In the genomic region with DNA sequence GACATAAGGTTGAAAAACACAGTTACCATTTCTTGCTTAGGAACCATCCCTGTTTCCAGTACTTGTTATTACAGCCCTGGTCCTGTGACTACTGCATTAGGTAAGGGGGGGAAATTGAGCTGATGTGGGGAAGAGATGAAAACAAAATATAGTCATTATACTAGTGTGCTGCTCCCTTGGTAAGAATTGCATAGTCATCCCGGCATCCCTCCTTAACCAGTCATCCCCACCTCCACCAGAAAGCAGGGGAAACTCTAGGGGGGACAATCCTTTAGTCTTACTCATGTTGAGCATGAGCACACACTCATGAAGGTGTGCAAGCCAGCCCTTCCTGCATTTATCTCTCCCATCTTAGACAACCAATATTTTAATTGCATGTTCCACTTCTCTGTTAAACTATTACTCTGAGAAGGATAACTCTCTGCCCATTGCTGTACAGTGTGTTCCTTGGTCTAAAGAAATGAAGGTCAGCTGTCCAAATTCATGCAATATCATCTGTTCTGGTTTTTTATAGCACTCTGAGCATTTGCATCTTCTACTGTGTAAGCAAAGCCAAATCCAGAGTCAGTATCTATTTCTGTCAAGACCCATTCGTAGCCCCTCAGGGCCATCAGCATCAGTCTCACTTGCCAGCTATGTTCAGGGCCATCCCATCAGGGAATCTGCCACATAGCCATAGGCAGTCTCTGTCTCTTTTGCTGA, we compare ENCODE assay signal across 21 cellular contexts. TPM values are rescaled to one million over a fixed set of nuclear protein-coding genes. Genes with fewer than 3 reads are reported as not detected.
DNase-seq lines count a peak whose midpoint lies in the region; ATAC-seq, FAIRE-seq and TF ChIP-seq lines count a peak whose summit lies in the region.
"Had no signal": no experiment of that assay in that cellular context is flagged by ENCODE, and none has a peak within 500 bp of the region (broad histone marks: within the 10 kb centered on the region; RNA-seq: fewer than 3 reads in every experiment).

No MANE protein-coding gene starts in this region.

- H3K36me3 Mint-ChIP-seq in osteocyte (ENCODE audit: unreplicated experiment) = no peaks in the 10 kb centered on the region
- H3K36me3 Mint-ChIP-seq: CD4-positive, alpha-beta memory T cell had no signal

- H3K9me3 Mint-ChIP-seq in osteocyte (ENCODE audit: unreplicated experiment) = no peaks in the 10 kb centered on the region

- H3K4me3 Mint-ChIP-seq in osteocyte (ENCODE audit: unreplicated experiment) = no peak overlapping the region
- H3K4me3 Mint-ChIP-seq: CD4-positive, alpha-beta memory T cell had no signal

- peak; percentile 15 for DNase-seq in EH (ENCODE audit: low read depth)
- no peak for DNase-seq in HTR-8/SVneo (ENCODE audit: insufficient read length, low spot score)
- peak; percentile 18 for DNase-seq in epithelial cell of proximal tubule (ENCODE audit: low read depth)
- no peak for DNase-seq in osteocyte (ENCODE audit: extremely low spot score, unreplicated experiment)
- DNase-seq in left lobe of liver (ENCODE audit: low spot score) = no peak
- DNase-seq in NCI-H2196 (lab: John Stamatoyannopoulos, UW; ENCODE audit: unreplicated experiment) = no peak
- no peak for DNase-seq in globus pallidus (ENCODE audit: low spot score)
- DNase-seq: CD4-positive, alpha-beta memory T cell; DMS79 treated with DMSO at 0.1 percent for 48 hours; GDM1; GOT3; KG1; NCI-H1048; NCI-H146; NCI-H2081; NCI-H510A had no signal

- ATAC-seq in HG03439 (IDR thresholded peaks at IDR 0.05; ENCODE audit: unreplicated experiment) (no peak), left lobe of liver (no peak)
- ATAC-seq: Panc1, Right ventricle myocardium inferior had no signal

- peak overlapping the region; percentile 21 for H3K27ac Mint-ChIP-seq in osteocyte (ENCODE audit: unreplicated experiment)
- H3K27ac Mint-ChIP-seq: CD4-positive, alpha-beta memory T cell had no signal

- TF ChIP-seq CTCF in epithelial cell of proximal tubule (conservative IDR thresholded peaks at IDR 0.05; ENCODE audit: low read depth, low read length) (no peak), osteocyte (IDR thresholded peaks at IDR 0.05) (no peak)

- H3K27me3 Mint-ChIP-seq in osteocyte (ENCODE audit: unreplicated experiment) = no peaks in the 10 kb centered on the region

- H3K4me3 ChIP-seq in epithelial cell of proximal tubule (ENCODE audit: low read depth, low read length) = no peak overlapping the region

- H3K4me1 Mint-ChIP-seq in osteocyte (ENCODE audit: unreplicated experiment) = peaks cover 45% of the 10 kb centered on the region
- H3K4me1 Mint-ChIP-seq: CD4-positive, alpha-beta memory T cell had no signal

- FAIRE-seq in HTR-8/SVneo (lab: Jason Lieb, UNC) = peak; percentile 95
- FAIRE-seq: GM12891, GM18507 had no signal

RNA-seq across cellular contexts. Expression of gene TMEM30B, which starts 46.8 kb away (rescaled TPM):
- total RNA-seq in epithelial cell of proximal tubule (3.1 and 4.8 TPM in 2 replicates), osteocyte (1.2 and 1.3 TPM in 2 replicates), left lobe of liver (10.5 TPM)

Comparison
In these comparisons a context has a peak if more than half of its experiments do, and no peak if none do; other contexts are left out.
1. DNase-seq: peak in EH (single experiment) and epithelial cell of proximal tubule (single experiment); none in HTR-8/SVneo (single experiment), osteocyte (single experiment), left lobe of liver (single experiment), NCI-H2196 (single experiment) and globus pallidus (single experiment).